ENCODE assay signal across 8 cellular contexts in genomic region chr1:121207328-121207727, GRCh38. TPM values are rescaled to one million over a fixed set of nuclear protein-coding genes. Genes with fewer than 3 reads are reported as not detected.
DNase-seq lines count a peak whose midpoint lies in the region; ATAC-seq, FAIRE-seq and TF ChIP-seq lines count a peak whose summit lies in the region.
"Not testable (repeated sequence)": the region's sequence is repeated elsewhere in the genome, so short reads cannot be mapped to it uniquely, and the experiment has no call there.
"Had no signal": no experiment of that assay in that cellular context is flagged by ENCODE, and none has a peak within 500 bp of the region (broad histone marks: within the 10 kb centered on the region; RNA-seq: fewer than 3 reads in every experiment).

No MANE protein-coding gene starts in this region.

- not testable (repeated sequence) for FAIRE-seq in K562 (lab: Jason Lieb, UNC)

- ATAC-seq in K562 (peak; percentile 48), esophagus mucosa (peak; percentile 62), sciatic nerve (peak; percentile 41), upper lobe of right lung (peak; percentile 22)

- H3K4me1 ChIP-seq in K562 (replicated peaks in 1 of 2; ENCODE audit: control insufficient read depth in 2 of 2, insufficient read depth in 2 of 2, low read length in 2 of 2); upper lobe of right lung: not testable (repeated sequence)

- in situ Hi-C loops in SK-MEL-5 (cut with HindIII; ENCODE audit: low pct_unique_long_range_greater_than_20kb, low sequenced_read_pairs); K562 (cut with MboI): not testable (repeated sequence)

- POLR2A ChIA-PET in K562 (lab: Yijun Ruan, JAX), result not testable (repeated sequence)

- no CpG with 5 or more reads among the region's 2 CpGs for WGBS in K562 (ENCODE audit: insufficient coverage, low coverage, missing lambda C conversion rate)

- TF ChIP-seq POLR2A in K562 (conservative IDR thresholded peaks at IDR 0.05), result not testable (repeated sequence)

- not testable (repeated sequence) for TF ChIP-seq CTCF in K562 (IDR thresholded peaks at IDR 0.05 in 2 of 3, conservative IDR thresholded peaks at IDR 0.05 in 1 of 3; ENCODE audit: insufficient read depth in 2 of 3, low read depth in 1 of 3, low read length in 3 of 3); epithelial cell of esophagus (IDR thresholded peaks at IDR 0.05; ENCODE audit: insufficient read depth, low read depth, low read length, missing control alignments); upper lobe of right lung (IDR thresholded peaks at IDR 0.05)

- DNase-seq in SK-MEL-5 (ENCODE audit: low read depth, low spot score), result peak; percentile 10
- DNase-seq in K562 (ENCODE audit: extremely low read depth in 1 of 4, low spot score in 3 of 4); sciatic nerve (ENCODE audit: low spot score); upper lobe of right lung: not testable (repeated sequence)
- peak; percentile 1 for DNase-seq in epithelial cell of esophagus (ENCODE audit: low read depth)
- peak; percentile 1 for DNase-seq in putamen (ENCODE audit: low spot score)

- intact Hi-C loops in K562 (cut with micrococcal nuclease); sciatic nerve (cut with DNase I); upper lobe of right lung (cut with DNase I): not testable (repeated sequence)

- not testable (repeated sequence) for H3K4me3 ChIP-seq in K562; epithelial cell of esophagus (ENCODE audit: low read length); upper lobe of right lung

- not testable (repeated sequence) for TF ChIP-seq EP300 in K562 (IDR thresholded peaks at IDR 0.05; ENCODE audit: low read length)

- H3K79me2 ChIP-seq in K562 (ENCODE audit: control insufficient read depth, insufficient read depth, low read length), result not testable (repeated sequence)

- not testable (repeated sequence) for H3K36me3 ChIP-seq in K562 (ENCODE audit: control insufficient read depth, insufficient read depth, low read length); upper lobe of right lung

- H3K9ac ChIP-seq in K562 (ENCODE audit: insufficient read depth in 1 of 2, low read depth in 2 of 2, low read length in 2 of 2), result not testable (repeated sequence)

- H2AFZ ChIP-seq in K562 (ENCODE audit: low read depth, low read length), result not testable (repeated sequence)

- not testable (repeated sequence) for H3K9me1 ChIP-seq in K562 (ENCODE audit: control insufficient read depth, insufficient read depth, low read length)

- H3K9me3 ChIP-seq in K562 (replicated peaks; ENCODE audit: control insufficient read depth, insufficient read depth, low read depth, low read length); upper lobe of right lung: not testable (repeated sequence)

- not testable (repeated sequence) for H4K20me1 ChIP-seq in K562 (replicated peaks; ENCODE audit: control insufficient read depth, insufficient read depth, low read length)

- CTCF ChIA-PET in K562 (lab: Yijun Ruan, JAX; ENCODE audit: low intra/inter-chr PET ratio), result not testable (repeated sequence)

- TF ChIP-seq RAD21 in K562 (CRISPR knock-in tag; conservative IDR thresholded peaks at IDR 0.05 in 1 of 2, IDR thresholded peaks at IDR 0.05 in 1 of 2), result not testable (repeated sequence)

- BruUV-seq in K562 (replicated peaks; lab: Mats Ljungman, UMichigan), result not testable (repeated sequence)

- not testable (repeated sequence) for H3K27me3 ChIP-seq in K562 (ENCODE audit: control insufficient read depth in 2 of 2, insufficient read depth in 2 of 2, low read length in 2 of 2); upper lobe of right lung

- not testable (repeated sequence) for H3K4me2 ChIP-seq in K562 (ENCODE audit: insufficient read depth, low read length)

- H3K27ac ChIP-seq in K562 (ENCODE audit: extremely low read depth, low read depth, low read length); upper lobe of right lung: not testable (repeated sequence)

RNA-seq across cellular contexts. Expression of gene SRGAP2C, which starts 22.6 kb away (rescaled TPM):
- 35.2 and 37.3 TPM in 2 replicates for total RNA-seq in SK-MEL-5 (2014; rRNA removed; shearing (Covaris generic))
- 34.7 and 35.3 TPM in 2 replicates for polyA plus RNA-seq in SK-MEL-5 (2015; cell fraction: cytosol; rRNA removed)
- polyA plus RNA-seq in SK-MEL-5 (2015; cell fraction: nucleus; rRNA removed), result 37.1 and 47.1 TPM in 2 replicates
- total RNA-seq in K562 (2011; cell fraction: chromatin; rRNA removed; ENCODE audit: low replicate concordance), result 11.1 and 23.4 TPM in 2 replicates
- total RNA-seq in K562 (2011; cell fraction: nucleolus; rRNA removed), result 9.5 and 11.6 TPM in 2 replicates
- total RNA-seq in K562 (2011; cell fraction: nucleoplasm; rRNA removed), result 17.5 and 23.4 TPM in 2 replicates
- total RNA-seq in K562 (2014; rRNA removed) (7.7 and 12.3 TPM in 2 replicates), K562 (2014; rRNA removed; fragmentation: Illumina TruSeq; extraction: Trizol) (10.1 and 11.6 TPM in 2 replicates), K562 (2015; rRNA removed; fragmentation: Illumina TruSeq; extraction: Trizol) (7.9 and 8.7 TPM in 2 replicates), K562 (2021) (21.1 and 21.9 TPM in 2 replicates), esophagus mucosa (15.9 TPM), sciatic nerve (69.9 TPM), upper lobe of right lung (36.0 TPM)
- polyA plus RNA-seq in K562 (2011; rRNA removed) (8.8 and 9.3 TPM in 2 replicates), K562 (2014; fragmentation: Illumina TruSeq; extraction: Trizol) (6.4 and 7.4 TPM in 2 replicates), K562 (2014; fragmentation: Nextera tagmentation; extraction: Ambion mirVana) (1 to 10 TPM; 5.1 to 6.6 TPM), K562 (2014; rRNA removed) (5.0 and 5.9 TPM in 2 replicates)
- 3.9 and 6.6 TPM in 2 replicates for polyA plus RNA-seq in K562 (2011; cell fraction: cytosol; rRNA removed)
- 7.4 and 7.6 TPM in 2 replicates for polyA plus RNA-seq in K562 (2011; cell fraction: nucleus; rRNA removed)
- 5.0 and 7.5 TPM in 2 replicates for polyA plus RNA-seq in K562 (2012)
- 22.8 and 24.9 TPM in 2 replicates for polyA minus RNA-seq in K562 (2011; rRNA and poly(A)+ RNA removed)
- polyA minus RNA-seq in K562 (2011; cell fraction: cytosol; rRNA and poly(A)+ RNA removed), result 12.6 and 16.4 TPM in 2 replicates
- 11.8 and 12.4 TPM in 2 replicates for polyA minus RNA-seq in K562 (2011; cell fraction: nucleus; rRNA and poly(A)+ RNA removed)

RNA-seq across cellular contexts. Expression of gene FAM72B, which starts 23.2 kb away (rescaled TPM):
- total RNA-seq in SK-MEL-5 (2014; rRNA removed; shearing (Covaris generic)), result 7.9 and 9.5 TPM in 2 replicates
- 12.7 and 14.3 TPM in 2 replicates for polyA plus RNA-seq in SK-MEL-5 (2015; cell fraction: cytosol; rRNA removed)
- polyA plus RNA-seq in SK-MEL-5 (2015; cell fraction: nucleus; rRNA removed), result 13.6 and 31.2 TPM in 2 replicates
- total RNA-seq in K562 (2011; cell fraction: chromatin; rRNA removed; ENCODE audit: low replicate concordance), result 19.4 and 39.9 TPM in 2 replicates
- 19.5 and 22.2 TPM in 2 replicates for total RNA-seq in K562 (2011; cell fraction: nucleolus; rRNA removed)
- 56.9 and 85.5 TPM in 2 replicates for total RNA-seq in K562 (2011; cell fraction: nucleoplasm; rRNA removed)
- total RNA-seq in K562 (2014; rRNA removed) (20.8 and 23.4 TPM in 2 replicates), K562 (2014; rRNA removed; fragmentation: Illumina TruSeq; extraction: Trizol) (33.1 and 38.1 TPM in 2 replicates), K562 (2015; rRNA removed; fragmentation: Illumina TruSeq; extraction: Trizol) (30.0 and 32.2 TPM in 2 replicates), K562 (2021) (21.9 and 26.1 TPM in 2 replicates), esophagus mucosa (2.1 TPM), sciatic nerve (0.89 TPM), upper lobe of right lung (0.55 TPM)
- polyA plus RNA-seq in K562 (2011; rRNA removed) (47.6 and 52.3 TPM in 2 replicates), K562 (2014; fragmentation: Illumina TruSeq; extraction: Trizol) (43.3 and 61.7 TPM in 2 replicates), K562 (2014; fragmentation: Nextera tagmentation; extraction: Ambion mirVana) (10 to 100 TPM; 11.8 to 13.4 TPM), K562 (2014; rRNA removed) (31.5 and 36.7 TPM in 2 replicates)
- polyA plus RNA-seq in K562 (2011; cell fraction: cytosol; rRNA removed), result 15.7 and 26.6 TPM in 2 replicates
- 22.6 and 31.2 TPM in 2 replicates for polyA plus RNA-seq in K562 (2011; cell fraction: nucleus; rRNA removed)
- polyA plus RNA-seq in K562 (2012), result 24.1 and 28.2 TPM in 2 replicates
- 61.9 and 70.9 TPM in 2 replicates for polyA minus RNA-seq in K562 (2011; rRNA and poly(A)+ RNA removed)
- 19.7 and 20.0 TPM in 2 replicates for polyA minus RNA-seq in K562 (2011; cell fraction: cytosol; rRNA and poly(A)+ RNA removed)
- 15.6 and 33.1 TPM in 2 replicates for polyA minus RNA-seq in K562 (2011; cell fraction: nucleus; rRNA and poly(A)+ RNA removed)
- total RNA-seq: CD4-positive, alpha-beta memory T cell had no signal
